Comparison of ENCODE assay signal across 18 cellular contexts in the genomic region with DNA sequence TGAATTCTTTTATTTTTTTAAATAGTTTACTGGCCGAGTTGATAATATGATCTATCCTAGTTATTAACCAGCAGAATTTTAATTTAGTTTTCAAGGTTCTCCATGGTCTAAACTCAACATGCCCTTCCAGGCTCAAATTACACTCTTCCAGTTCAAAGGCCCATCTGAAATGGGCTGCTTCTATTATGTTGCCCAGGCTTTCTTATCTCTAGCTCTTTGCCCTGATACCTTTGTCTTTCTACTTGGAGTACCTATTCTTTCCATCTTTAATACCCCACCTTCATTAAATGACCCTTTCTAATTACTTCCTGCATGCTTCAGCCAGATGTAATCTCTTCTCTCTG.
DNase-seq lines count a peak whose midpoint lies in the region; ATAC-seq and TF ChIP-seq lines count a peak whose summit lies in the region.
"Had no signal": no experiment of that assay in that cellular context is flagged by ENCODE, and none has a peak within 500 bp of the region (broad histone marks: within the 10 kb centered on the region; RNA-seq: fewer than 3 reads in every experiment).

No MANE protein-coding gene starts in this region.

- H3K27me3 ChIP-seq in Caco-2 (replicated peaks; ENCODE audit: control insufficient read depth, insufficient read depth, low read length) (no peaks in the 10 kb centered on the region), PC-3 (ENCODE audit: low read length) (no peaks in the 10 kb centered on the region)
- H3K27me3 ChIP-seq: BLaER1 treated with 17β-estradiol and CSF1 and Interleukin-3, amounts not matched to agents 10 nM and 100 nM; Peyer's patch had no signal

- no peak overlapping the region for H3K4me3 Mint-ChIP-seq in Caco-2 (ENCODE audit: unreplicated experiment)
- H3K4me3 Mint-ChIP-seq: H9 had no signal

- BruUV-seq in Caco-2 (replicated peaks; lab: Mats Ljungman, UMichigan) = no TSS peak
- no TSS peak for BruUV-seq in PC-3 (replicated peaks; lab: Mats Ljungman, UMichigan)

- H3K27ac ChIP-seq in PC-3 (ENCODE audit: low read length) = peak overlapping the region; percentile 93
- H3K27ac ChIP-seq: BLaER1 treated with 17β-estradiol and CSF1 and Interleukin-3, amounts not matched to agents 10 nM and 100 nM had no signal

- in situ Hi-C loops in ACHN (cut with HindIII; ENCODE audit: low pct_ligation_motif_present, low pct_unique_long_range_greater_than_20kb, low sequenced_read_pairs) = no loop called here

- POLR2A ChIA-PET in Caco-2 (lab: Charles Lee) (no interaction called here), PC-3 (lab: Charles Lee; ENCODE audit: unreplicated experiment) (no interaction called here)

- intact Hi-C loops in Caco-2 (cut with micrococcal nuclease; ENCODE audit: unreplicated experiment) = no loop called here
- intact Hi-C loops in PC-3 (cut with micrococcal nuclease) = loop anchor here (1.0 to 5.0 kb wide), 7 partner anchors 33 to 542 kb away; a partner anchor contains a TSS

- no peak overlapping the region for H3K4me3 ChIP-seq in Caco-2 (ENCODE audit: low read depth, low read length)
- H3K4me3 ChIP-seq in PC-3 (ENCODE audit: low read length) = peak overlapping the region; percentile 2; the same call in 1 of the 2 replicates
- H3K4me3 ChIP-seq: BLaER1 treated with 17β-estradiol and CSF1 and Interleukin-3, amounts not matched to agents 10 nM and 100 nM; Peyer's patch had no signal

- H3K9ac ChIP-seq in PC-3 (ENCODE audit: low read length) = peak overlapping the region; percentile 56
- H3K9ac ChIP-seq: BLaER1 treated with 17β-estradiol and CSF1 and Interleukin-3, amounts not matched to agents 10 nM and 100 nM had no signal

- H3K79me2 ChIP-seq in PC-3 (ENCODE audit: low read length) = no peaks in the 10 kb centered on the region

- DNase-seq in Caco-2 (no peak), NCI-H146 treated with DMSO at 0.1 percent for 48 hours (lab: John Stamatoyannopoulos, UW; ENCODE audit: unreplicated experiment) (peak; percentile 85), PC-3 (no peak), left lobe of liver (ENCODE audit: low spot score) (no peak), CD1c-positive myeloid dendritic cell (ENCODE audit: extremely low spot score) (no peak), ACHN (no peak)
- no peak for DNase-seq in stimulated activated CD4-positive, alpha-beta T cell treated with anti-CD3 and anti-CD28 coated beads, Interleukin-15, amount 100 ng/mL, for 24 hours
- DNase-seq: DMS79 treated with DMSO at 0.1 percent for 48 hours, H9, MM.1S, NCI-H2081 treated with DMSO at 0.1 percent for 48 hours, NCI-H446, NCI-H82, Peyer's patch, SHP77, T-helper 2 cell had no signal

- H3F3A ChIP-seq in PC-3 (ENCODE audit: low read length, unreplicated experiment) = peaks cover 4% of the 10 kb centered on the region

- H2AFZ ChIP-seq in PC-3 (ENCODE audit: low read length) = no peak overlapping the region

- H3K27ac Mint-ChIP-seq in Caco-2 (ENCODE audit: unreplicated experiment) = peak overlapping the region; percentile 30
- H3K27ac Mint-ChIP-seq: H9 had no signal

- peak overlapping the region; percentile 61 for H3K4me2 ChIP-seq in PC-3 (ENCODE audit: low read length)
- H3K4me2 ChIP-seq: BLaER1 treated with 17β-estradiol and CSF1 and Interleukin-3, amounts not matched to agents 10 nM and 100 nM had no signal

- H3K36me3 ChIP-seq in Caco-2 (ENCODE audit: control insufficient read depth, insufficient read depth, low read length) (no peaks in the 10 kb centered on the region), PC-3 (ENCODE audit: low read depth, low read length) (peaks cover 4% of the 10 kb centered on the region; the same call in 1 of the 2 replicates)
- H3K36me3 ChIP-seq: BLaER1 treated with 17β-estradiol and CSF1 and Interleukin-3, amounts not matched to agents 10 nM and 100 nM; Peyer's patch had no signal

- no peaks in the 10 kb centered on the region for H3K27me3 Mint-ChIP-seq in Caco-2 (ENCODE audit: insufficient read depth, unreplicated experiment)

- peaks cover 10% of the 10 kb centered on the region for H3K9me3 Mint-ChIP-seq in Caco-2 (ENCODE audit: unreplicated experiment)
- H3K9me3 Mint-ChIP-seq: H9 had no signal

- no peaks in the 10 kb centered on the region for H4K20me1 ChIP-seq in PC-3 (ENCODE audit: low read length)
- H4K20me1 ChIP-seq: BLaER1 treated with 17β-estradiol and CSF1 and Interleukin-3, amounts not matched to agents 10 nM and 100 nM had no signal

- peaks cover 9% of the 10 kb centered on the region for H3K4me1 Mint-ChIP-seq in Caco-2 (ENCODE audit: low read depth, unreplicated experiment)

- H3K36me3 Mint-ChIP-seq in Caco-2 (ENCODE audit: insufficient read depth, unreplicated experiment) = no peaks in the 10 kb centered on the region

- TF ChIP-seq CTCF in Caco-2 (IDR thresholded peaks at IDR 0.05; ENCODE audit: insufficient read depth in 1 of 2, low read depth in 1 of 2, low read length in 1 of 2, severe bottlenecking in 1 of 2, unreplicated experiment in 1 of 2) (no peak), PC-3 (conservative IDR thresholded peaks at IDR 0.05; ENCODE audit: low read depth, low read length) (no peak)

- H3K4me1 ChIP-seq in Caco-2 (peaks cover 25% of the 10 kb centered on the region), PC-3 (ENCODE audit: insufficient read depth, low read length) (peaks cover 40% of the 10 kb centered on the region)
- H3K4me1 ChIP-seq: Peyer's patch had no signal

- ATAC-seq in PC-3 = no peak; the same call in 1 of the 2 replicates
- ATAC-seq in left lobe of liver = peak; percentile 58
- ATAC-seq in GM19324 (IDR thresholded peaks at IDR 0.05; ENCODE audit: low FRiP score, unreplicated experiment) = no peak

- CTCF ChIA-PET in Caco-2 (lab: Charles Lee) (no interaction called here), PC-3 (lab: Charles Lee) (interaction anchor here (1.0 kb wide), 1 partner anchor 541 kb away, joined by 6 read pairs; a partner anchor contains a TSS)

- H3K9me2 ChIP-seq in PC-3 (replicated peaks; ENCODE audit: low read length) = no peaks in the 10 kb centered on the region

- H3K9me3 ChIP-seq in Caco-2 (0 out of 2 replicates have a peak, but pooled peaks cover 5% of the 10 kb centered on the region), PC-3 (ENCODE audit: low read length) (no peaks in the 10 kb centered on the region)
- H3K9me3 ChIP-seq: BLaER1 treated with 17β-estradiol and CSF1 and Interleukin-3, amounts not matched to agents 10 nM and 100 nM; Peyer's patch had no signal
